ENCODE assay signal across 8 cellular contexts in the genomic region with DNA sequence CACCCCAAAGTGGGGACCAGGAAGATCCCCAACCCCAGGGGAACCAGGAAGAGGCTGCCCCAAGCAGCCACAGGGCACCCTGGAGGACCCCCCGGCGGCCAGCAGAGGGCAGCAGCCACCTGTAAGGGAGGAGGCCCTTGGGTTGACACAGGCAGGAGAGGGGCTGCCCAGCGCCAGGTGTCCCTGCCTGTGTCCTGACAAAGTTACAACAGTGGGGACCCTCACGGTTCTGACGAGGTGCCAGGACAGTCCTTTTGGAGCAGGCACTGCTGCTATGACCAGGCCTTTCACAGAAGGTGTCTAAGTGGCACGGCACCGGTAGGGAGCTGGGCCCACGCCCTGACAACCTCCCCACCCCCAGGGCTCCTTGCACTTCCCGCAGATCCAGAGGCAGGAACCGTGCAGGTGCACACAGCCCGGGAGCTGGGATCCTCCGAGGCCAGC.
DNase-seq lines count a peak whose midpoint lies in the region; ATAC-seq and TF ChIP-seq lines count a peak whose summit lies in the region.

No MANE protein-coding gene starts in this region.

- no peak overlapping the region for H3K4me3 Mint-ChIP-seq in activated naive CD4-positive, alpha-beta T cell treated with anti-CD3 and anti-CD28 coated beads for 36 hours

- no peak overlapping the region for H3K27ac ChIP-seq in left ventricle myocardium inferior (replicated peaks)

- peaks cover 9% of the 10 kb centered on the region for H3K27me3 Mint-ChIP-seq in activated naive CD4-positive, alpha-beta T cell treated with anti-CD3 and anti-CD28 coated beads for 36 hours (ENCODE audit: low read depth)

- peaks cover 8% of the 10 kb centered on the region for H3K4me1 ChIP-seq in left ventricle myocardium inferior

- H3K27me3 ChIP-seq in left ventricle myocardium inferior (ENCODE audit: low read depth): peaks cover 52% of the 10 kb centered on the region

- CTCF ChIA-PET in activated naive CD4-positive, alpha-beta T cell treated with anti-CD3 and anti-CD28 coated beads for 36 hours (lab: Charles Lee): interaction anchor here (0.8 to 3.0 kb wide), 12 partner anchors 13 to 426 kb away, joined by 3 to 16 read pairs (median 4); no protein-coding TSS in a partner anchor

- no peak overlapping the region for H3K27ac Mint-ChIP-seq in activated naive CD4-positive, alpha-beta T cell treated with anti-CD3 and anti-CD28 coated beads for 36 hours

- peaks cover 11% of the 10 kb centered on the region for H3K4me1 Mint-ChIP-seq in activated naive CD4-positive, alpha-beta T cell treated with anti-CD3 and anti-CD28 coated beads for 36 hours (ENCODE audit: low read depth)

- H3K4me3 ChIP-seq in left ventricle myocardium inferior (no peak overlapping the region), retinal pigment epithelial cell (ENCODE audit: low read length) (no peak overlapping the region)

- ATAC-seq in GM18498 (IDR thresholded peaks at IDR 0.05; ENCODE audit: unreplicated experiment): peak; percentile 63
- peak; percentile 64 for ATAC-seq in HG03469 (IDR thresholded peaks at IDR 0.05; ENCODE audit: unreplicated experiment)
- no peak for ATAC-seq in HG03439 (IDR thresholded peaks at IDR 0.05; ENCODE audit: unreplicated experiment)

- H3K36me3 ChIP-seq in left ventricle myocardium inferior: no peaks in the 10 kb centered on the region

- intact Hi-C loops in activated naive CD4-positive, alpha-beta T cell treated with anti-CD3 and anti-CD28 coated beads for 36 hours (cut with micrococcal nuclease): no loop called here
- intact Hi-C loops in left ventricle myocardium inferior (cut with micrococcal nuclease): loop anchor here (5.0 kb wide), 2 partner anchors 238 to 253 kb away; a partner anchor contains a TSS

- DNase-seq in AG08396 (ENCODE audit: low spot score) (peak; percentile 80), SK-MEL-5 (ENCODE audit: low read depth, low spot score) (peak; percentile 72), left ventricle myocardium inferior (peak; percentile 59), retinal pigment epithelial cell (ENCODE audit: low read depth) (no peak)
- DNase-seq in activated naive CD4-positive, alpha-beta T cell treated with anti-CD3 and anti-CD28 coated beads for 36 hours: peak; percentile 82

- in situ Hi-C loops in SK-MEL-5 (cut with HindIII; ENCODE audit: low pct_unique_long_range_greater_than_20kb, low sequenced_read_pairs): no loop called here

- H3K36me3 Mint-ChIP-seq in activated naive CD4-positive, alpha-beta T cell treated with anti-CD3 and anti-CD28 coated beads for 36 hours (ENCODE audit: low read depth): no peaks in the 10 kb centered on the region

- TF ChIP-seq CTCF in left ventricle myocardium inferior (IDR thresholded peaks at IDR 0.05; ENCODE audit: borderline replicate concordance) (peak; percentile 94), retinal pigment epithelial cell (conservative IDR thresholded peaks at IDR 0.05; ENCODE audit: low read depth, low read length) (peak; percentile 92)

- H3K9me3 ChIP-seq in left ventricle myocardium inferior (replicated peaks): peaks cover 4% of the 10 kb centered on the region

- no peaks in the 10 kb centered on the region for H3K9me3 Mint-ChIP-seq in activated naive CD4-positive, alpha-beta T cell treated with anti-CD3 and anti-CD28 coated beads for 36 hours
